ENCODE assay signal across 1 cellular context in the genomic region with DNA sequence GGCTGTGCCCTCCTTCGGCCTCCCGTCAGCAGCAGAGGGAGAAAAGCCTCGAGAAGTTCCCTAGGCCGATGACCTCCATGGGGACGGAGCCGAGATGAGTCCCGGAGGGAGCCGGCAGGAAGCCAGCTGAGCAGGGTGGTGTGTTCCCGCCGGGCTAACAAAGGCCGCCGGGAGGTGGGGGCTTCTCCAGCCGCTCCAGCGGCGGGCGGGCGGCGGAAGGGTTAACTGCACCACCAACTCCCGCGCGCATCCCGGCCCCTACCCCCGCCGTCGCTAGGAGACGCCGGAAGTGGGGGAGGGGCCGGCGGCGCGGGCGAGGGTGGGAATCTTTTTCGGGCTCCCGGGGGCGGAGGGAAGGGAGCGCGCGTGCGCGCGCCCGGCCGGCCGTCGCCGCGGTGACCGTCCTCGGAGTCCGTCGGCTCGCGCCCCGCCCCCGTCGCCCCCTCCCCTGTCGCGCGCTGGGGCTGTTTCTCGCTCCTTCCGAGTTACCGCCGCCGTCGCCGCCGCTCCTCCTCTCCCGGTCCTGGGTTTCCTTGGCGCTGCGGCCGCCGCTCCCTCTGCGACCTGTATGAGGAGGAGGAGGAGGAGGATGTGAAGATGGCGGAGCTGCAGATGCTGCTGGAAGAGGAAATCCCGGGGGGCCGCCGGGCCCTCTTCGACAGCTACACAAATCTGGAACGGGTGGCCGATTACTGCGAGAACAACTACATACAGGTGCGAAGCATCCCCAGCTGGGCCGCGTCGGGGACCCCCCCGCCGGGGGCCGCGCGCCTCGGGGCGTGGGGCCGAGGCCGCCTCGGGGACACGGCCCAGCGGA.
TF ChIP-seq lines count a peak whose summit lies in the region.

Gene ABI2 (plus strand): TSS at position 477 of the 817 bp plus-strand sequence. CDS start 121 bp downstream, at position 598.

TF ChIP-seq in HepG2, 621 proteins besides CTCF, POLR2A, EP300 and RAD21 (continued from another document and continues in another):
- TF ChIP-seq, protein P1, sequence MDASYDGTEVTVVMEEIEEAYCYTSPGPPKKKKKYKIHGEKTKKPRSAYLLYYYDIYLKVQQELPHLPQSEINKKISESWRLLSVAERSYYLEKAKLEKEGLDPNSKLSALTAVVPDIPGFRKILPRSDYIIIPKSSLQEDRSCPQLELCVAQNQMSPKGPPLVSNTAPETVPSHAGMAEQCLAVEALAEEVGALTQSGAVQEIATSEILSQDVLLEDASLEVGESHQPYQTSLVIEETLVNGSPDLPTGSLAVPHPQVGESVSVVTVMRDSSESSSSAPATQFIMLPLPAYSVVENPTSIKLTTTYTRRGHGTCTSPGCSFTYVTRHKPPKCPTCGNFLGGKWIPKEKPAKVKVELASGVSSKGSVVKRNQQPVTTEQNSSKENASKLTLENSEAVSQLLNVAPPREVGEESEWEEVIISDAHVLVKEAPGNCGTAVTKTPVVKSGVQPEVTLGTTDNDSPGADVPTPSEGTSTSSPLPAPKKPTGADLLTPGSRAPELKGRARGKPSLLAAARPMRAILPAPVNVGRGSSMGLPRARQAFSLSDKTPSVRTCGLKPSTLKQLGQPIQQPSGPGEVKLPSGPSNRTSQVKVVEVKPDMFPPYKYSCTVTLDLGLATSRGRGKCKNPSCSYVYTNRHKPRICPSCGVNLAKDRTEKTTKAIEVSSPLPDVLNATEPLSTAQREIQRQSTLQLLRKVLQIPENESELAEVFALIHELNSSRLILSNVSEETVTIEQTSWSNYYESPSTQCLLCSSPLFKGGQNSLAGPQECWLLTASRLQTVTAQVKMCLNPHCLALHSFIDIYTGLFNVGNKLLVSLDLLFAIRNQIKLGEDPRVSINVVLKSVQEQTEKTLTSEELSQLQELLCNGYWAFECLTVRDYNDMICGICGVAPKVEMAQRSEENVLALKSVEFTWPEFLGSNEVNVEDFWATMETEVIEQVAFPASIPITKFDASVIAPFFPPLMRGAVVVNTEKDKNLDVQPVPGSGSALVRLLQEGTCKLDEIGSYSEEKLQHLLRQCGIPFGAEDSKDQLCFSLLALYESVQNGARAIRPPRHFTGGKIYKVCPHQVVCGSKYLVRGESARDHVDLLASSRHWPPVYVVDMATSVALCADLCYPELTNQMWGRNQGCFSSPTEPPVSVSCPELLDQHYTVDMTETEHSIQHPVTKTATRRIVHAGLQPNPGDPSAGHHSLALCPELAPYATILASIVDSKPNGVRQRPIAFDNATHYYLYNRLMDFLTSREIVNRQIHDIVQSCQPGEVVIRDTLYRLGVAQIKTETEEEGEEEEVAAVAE (CRISPR knock-in tag; IDR thresholded peaks at IDR 0.05; ENCODE audit: borderline replicate concordance) = peak; percentile 45; the same call in 1 of the 2 replicates
- peak; percentile 88; the same call in 1 of the 2 replicates for TF ChIP-seq ZXDC (CRISPR knock-in tag; IDR thresholded peaks at IDR 0.05)
- no peak for TF ChIP-seq NAIF1 (CRISPR knock-in tag; IDR thresholded peaks at IDR 0.05; ENCODE audit: borderline replicate concordance)
- TF ChIP-seq ZNF362 (CRISPR knock-in tag; IDR thresholded peaks at IDR 0.05; ENCODE audit: borderline replicate concordance) = peak; percentile 46; the same call in 1 of the 2 replicates
- TF ChIP-seq, protein P2, sequence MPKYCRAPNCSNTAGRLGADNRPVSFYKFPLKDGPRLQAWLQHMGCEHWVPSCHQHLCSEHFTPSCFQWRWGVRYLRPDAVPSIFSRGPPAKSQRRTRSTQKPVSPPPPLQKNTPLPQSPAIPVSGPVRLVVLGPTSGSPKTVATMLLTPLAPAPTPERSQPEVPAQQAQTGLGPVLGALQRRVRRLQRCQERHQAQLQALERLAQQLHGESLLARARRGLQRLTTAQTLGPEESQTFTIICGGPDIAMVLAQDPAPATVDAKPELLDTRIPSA (CRISPR knock-in tag; IDR thresholded peaks at IDR 0.05; ENCODE audit: borderline replicate concordance) = 0 out of 2 replicates have a peak, but pooled peaks have one; percentile 49
- peak; percentile 57; the same call in 1 of the 2 replicates for TF ChIP-seq MXD4 (CRISPR knock-in tag; IDR thresholded peaks at IDR 0.05)
- 0 out of 2 replicates have a peak, but pooled peaks have one; percentile 48 for TF ChIP-seq HNRNPUL1 (IDR thresholded peaks at IDR 0.05; ENCODE audit: low read depth, low read length)
- peak; percentile 20; the same call in 1 of the 2 replicates for TF ChIP-seq SIN3B (IDR thresholded peaks at IDR 0.05; ENCODE audit: low read length)
- TF ChIP-seq ZNF670 (CRISPR knock-in tag; IDR thresholded peaks at IDR 0.05; ENCODE audit: borderline replicate concordance) = peak; percentile 81; the same call in 1 of the 2 replicates
- TF ChIP-seq, protein P3, sequence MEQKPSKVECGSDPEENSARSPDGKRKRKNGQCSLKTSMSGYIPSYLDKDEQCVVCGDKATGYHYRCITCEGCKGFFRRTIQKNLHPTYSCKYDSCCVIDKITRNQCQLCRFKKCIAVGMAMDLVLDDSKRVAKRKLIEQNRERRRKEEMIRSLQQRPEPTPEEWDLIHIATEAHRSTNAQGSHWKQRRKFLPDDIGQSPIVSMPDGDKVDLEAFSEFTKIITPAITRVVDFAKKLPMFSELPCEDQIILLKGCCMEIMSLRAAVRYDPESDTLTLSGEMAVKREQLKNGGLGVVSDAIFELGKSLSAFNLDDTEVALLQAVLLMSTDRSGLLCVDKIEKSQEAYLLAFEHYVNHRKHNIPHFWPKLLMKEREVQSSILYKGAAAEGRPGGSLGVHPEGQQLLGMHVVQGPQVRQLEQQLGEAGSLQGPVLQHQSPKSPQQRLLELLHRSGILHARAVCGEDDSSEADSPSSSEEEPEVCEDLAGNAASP (CRISPR knock-in tag; IDR thresholded peaks at IDR 0.05; ENCODE audit: borderline replicate concordance) = 0 out of 2 replicates have a peak, but pooled peaks have one; percentile 49
- peak; percentile 81 for TF ChIP-seq SP5 (CRISPR knock-in tag; IDR thresholded peaks at IDR 0.05; ENCODE audit: borderline replicate concordance, low read depth)
- TF ChIP-seq, protein P4, sequence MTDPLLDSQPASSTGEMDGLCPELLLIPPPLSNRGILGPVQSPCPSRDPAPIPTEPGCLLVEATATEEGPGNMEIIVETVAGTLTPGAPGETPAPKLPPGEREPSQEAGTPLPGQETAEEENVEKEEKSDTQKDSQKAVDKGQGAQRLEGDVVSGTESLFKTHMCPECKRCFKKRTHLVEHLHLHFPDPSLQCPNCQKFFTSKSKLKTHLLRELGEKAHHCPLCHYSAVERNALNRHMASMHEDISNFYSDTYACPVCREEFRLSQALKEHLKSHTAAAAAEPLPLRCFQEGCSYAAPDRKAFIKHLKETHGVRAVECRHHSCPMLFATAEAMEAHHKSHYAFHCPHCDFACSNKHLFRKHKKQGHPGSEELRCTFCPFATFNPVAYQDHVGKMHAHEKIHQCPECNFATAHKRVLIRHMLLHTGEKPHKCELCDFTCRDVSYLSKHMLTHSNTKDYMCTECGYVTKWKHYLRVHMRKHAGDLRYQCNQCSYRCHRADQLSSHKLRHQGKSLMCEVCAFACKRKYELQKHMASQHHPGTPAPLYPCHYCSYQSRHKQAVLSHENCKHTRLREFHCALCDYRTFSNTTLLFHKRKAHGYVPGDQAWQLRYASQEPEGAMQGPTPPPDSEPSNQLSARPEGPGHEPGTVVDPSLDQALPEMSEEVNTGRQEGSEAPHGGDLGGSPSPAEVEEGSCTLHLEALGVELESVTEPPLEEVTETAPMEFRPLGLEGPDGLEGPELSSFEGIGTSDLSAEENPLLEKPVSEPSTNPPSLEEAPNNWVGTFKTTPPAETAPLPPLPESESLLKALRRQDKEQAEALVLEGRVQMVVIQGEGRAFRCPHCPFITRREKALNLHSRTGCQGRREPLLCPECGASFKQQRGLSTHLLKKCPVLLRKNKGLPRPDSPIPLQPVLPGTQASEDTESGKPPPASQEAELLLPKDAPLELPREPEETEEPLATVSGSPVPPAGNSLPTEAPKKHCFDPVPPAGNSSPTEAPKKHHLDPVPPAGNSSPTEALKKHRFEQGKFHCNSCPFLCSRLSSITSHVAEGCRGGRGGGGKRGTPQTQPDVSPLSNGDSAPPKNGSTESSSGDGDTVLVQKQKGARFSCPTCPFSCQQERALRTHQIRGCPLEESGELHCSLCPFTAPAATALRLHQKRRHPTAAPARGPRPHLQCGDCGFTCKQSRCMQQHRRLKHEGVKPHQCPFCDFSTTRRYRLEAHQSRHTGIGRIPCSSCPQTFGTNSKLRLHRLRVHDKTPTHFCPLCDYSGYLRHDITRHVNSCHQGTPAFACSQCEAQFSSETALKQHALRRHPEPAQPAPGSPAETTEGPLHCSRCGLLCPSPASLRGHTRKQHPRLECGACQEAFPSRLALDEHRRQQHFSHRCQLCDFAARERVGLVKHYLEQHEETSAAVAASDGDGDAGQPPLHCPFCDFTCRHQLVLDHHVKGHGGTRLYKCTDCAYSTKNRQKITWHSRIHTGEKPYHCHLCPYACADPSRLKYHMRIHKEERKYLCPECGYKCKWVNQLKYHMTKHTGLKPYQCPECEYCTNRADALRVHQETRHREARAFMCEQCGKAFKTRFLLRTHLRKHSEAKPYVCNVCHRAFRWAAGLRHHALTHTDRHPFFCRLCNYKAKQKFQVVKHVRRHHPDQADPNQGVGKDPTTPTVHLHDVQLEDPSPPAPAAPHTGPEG (CRISPR knock-in tag; IDR thresholded peaks at IDR 0.05) = peak; percentile 75; the same call in 1 of the 2 replicates
- TF ChIP-seq SIX1 (CRISPR knock-in tag; IDR thresholded peaks at IDR 0.05; ENCODE audit: borderline replicate concordance) = peak; percentile 53; the same call in 1 of the 2 replicates
- TF ChIP-seq HNRNPL (IDR thresholded peaks at IDR 0.05; ENCODE audit: low read depth, low read length) = 0 out of 2 replicates have a peak, but pooled peaks have one; percentile 30
- TF ChIP-seq ATF4 (CRISPR knock-in tag; IDR thresholded peaks at IDR 0.05) = peak in 1 of 2 experiments; percentile 45; a peak in 2 of 4 replicates
- no peak for TF ChIP-seq SCMH1 (CRISPR knock-in tag; IDR thresholded peaks at IDR 0.05; ENCODE audit: borderline replicate concordance)
- no peak; the same call in 1 of the 2 replicates for TF ChIP-seq SAFB2 (CRISPR knock-in tag; IDR thresholded peaks at IDR 0.05; ENCODE audit: borderline replicate concordance, low read depth)
- TF ChIP-seq BORCS8-MEF2B (CRISPR knock-in tag; IDR thresholded peaks at IDR 0.05) = peak; percentile 70; the same call in 1 of the 2 replicates
- TF ChIP-seq NR3C1 (CRISPR knock-in tag; IDR thresholded peaks at IDR 0.05) = no peak
- peak; percentile 32; the same call in 1 of the 2 replicates for TF ChIP-seq ZNF7 (CRISPR knock-in tag; IDR thresholded peaks at IDR 0.05)
- TF ChIP-seq KLF11 (CRISPR knock-in tag; IDR thresholded peaks at IDR 0.05) = peak; percentile 80; the same call in 1 of the 2 replicates
- TF ChIP-seq ZNF274 (CRISPR knock-in tag; IDR thresholded peaks at IDR 0.05) = no peak
- TF ChIP-seq, protein P5, sequence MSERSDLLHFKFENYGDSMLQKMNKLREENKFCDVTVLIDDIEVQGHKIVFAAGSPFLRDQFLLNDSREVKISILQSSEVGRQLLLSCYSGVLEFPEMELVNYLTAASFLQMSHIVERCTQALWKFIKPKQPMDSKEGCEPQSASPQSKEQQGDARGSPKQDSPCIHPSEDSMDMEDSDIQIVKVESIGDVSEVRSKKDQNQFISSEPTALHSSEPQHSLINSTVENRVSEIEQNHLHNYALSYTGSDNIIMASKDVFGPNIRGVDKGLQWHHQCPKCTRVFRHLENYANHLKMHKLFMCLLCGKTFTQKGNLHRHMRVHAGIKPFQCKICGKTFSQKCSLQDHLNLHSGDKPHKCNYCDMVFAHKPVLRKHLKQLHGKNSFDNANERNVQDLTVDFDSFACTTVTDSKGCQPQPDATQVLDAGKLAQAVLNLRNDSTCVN (CRISPR knock-in tag; IDR thresholded peaks at IDR 0.05; ENCODE audit: borderline replicate concordance) = no peak
- peak; percentile 83; the same call in 1 of the 2 replicates for TF ChIP-seq ZNF101 (CRISPR knock-in tag; IDR thresholded peaks at IDR 0.05; ENCODE audit: borderline replicate concordance, low read depth)
- TF ChIP-seq CBX5 (CRISPR knock-in tag; IDR thresholded peaks at IDR 0.05; ENCODE audit: borderline replicate concordance) = 0 out of 2 replicates have a peak, but pooled peaks have one; percentile 54
- no peak for TF ChIP-seq ZKSCAN1 (IDR thresholded peaks at IDR 0.05; ENCODE audit: low read length)
- TF ChIP-seq ZNF354B (CRISPR knock-in tag; IDR thresholded peaks at IDR 0.05) = peak; percentile 60; the same call in 1 of the 2 replicates
- TF ChIP-seq CHCHD3 (CRISPR knock-in tag; IDR thresholded peaks at IDR 0.05) = no peak
- TF ChIP-seq ZNF724P (CRISPR knock-in tag; IDR thresholded peaks at IDR 0.05; ENCODE audit: borderline replicate concordance) = 0 out of 2 replicates have a peak, but pooled peaks have one; percentile 22
- no peak for TF ChIP-seq CREM (IDR thresholded peaks at IDR 0.05)
- TF ChIP-seq CREM (CRISPR knock-in tag; IDR thresholded peaks at IDR 0.05) = no peak
